ENCODE assay signal across 20 cellular contexts in the genomic region with DNA sequence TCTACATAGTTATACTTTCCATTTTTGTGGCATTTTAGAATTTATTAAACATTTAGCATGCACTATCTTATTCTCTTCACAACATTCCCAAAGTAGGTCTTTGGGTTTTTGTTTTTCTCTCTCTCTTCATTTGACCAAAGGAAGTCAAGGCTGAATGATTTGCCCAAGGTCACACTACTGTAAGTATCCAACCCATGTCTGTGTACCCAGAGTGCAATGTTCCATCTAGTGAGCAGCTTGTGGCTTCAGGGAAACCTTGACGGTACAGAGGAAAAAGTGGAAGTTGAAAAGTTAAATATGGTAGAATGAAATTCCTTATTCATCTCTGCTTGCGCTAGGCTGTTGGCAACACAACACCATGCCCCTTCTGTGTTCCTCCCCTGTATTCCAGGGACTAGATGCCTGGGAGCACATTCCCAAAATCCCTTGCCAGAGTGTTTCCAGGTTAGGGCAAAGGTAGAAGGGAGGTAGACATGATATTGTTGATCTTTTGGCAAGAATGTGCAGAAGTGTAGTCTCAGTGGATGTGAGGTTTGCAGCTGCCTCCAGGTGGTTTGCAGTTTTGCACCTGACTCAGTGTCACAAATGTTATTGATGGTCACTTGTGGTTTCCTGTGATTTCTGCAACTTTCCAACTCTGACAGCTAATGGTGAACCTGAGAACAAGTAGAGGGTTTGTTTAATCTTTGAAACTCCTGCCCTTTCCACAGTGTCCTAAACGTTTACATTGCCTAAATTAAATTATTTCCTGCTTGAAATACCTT.
DNase-seq lines count a peak whose midpoint lies in the region; ATAC-seq, FAIRE-seq and TF ChIP-seq lines count a peak whose summit lies in the region.
"Had no signal": no experiment of that assay in that cellular context is flagged by ENCODE, and none has a peak within 500 bp of the region (broad histone marks: within the 10 kb centered on the region; RNA-seq: fewer than 3 reads in every experiment).

No MANE protein-coding gene starts in this region.

- TF ChIP-seq CTCF in MM.1S (IDR thresholded peaks at IDR 0.05; ENCODE audit: low read length) (no peak), WTC11 (IDR thresholded peaks at IDR 0.05) (no peak)

- H4K20me1 ChIP-seq in BLaER1 treated with 17β-estradiol and CSF1 and Interleukin-3, amounts not matched to agents 10 nM and 100 nM: no peaks in the 10 kb centered on the region
- H4K20me1 ChIP-seq in MM.1S (ENCODE audit: insufficient read depth, low read length): no peaks in the 10 kb centered on the region

- peaks cover 34% of the 10 kb centered on the region for H3K36me3 Mint-ChIP-seq in WTC11
- H3K36me3 Mint-ChIP-seq: CD4-positive, alpha-beta memory T cell had no signal

- no peak overlapping the region for H2AFZ ChIP-seq in MM.1S (ENCODE audit: low read length)
- H2AFZ ChIP-seq: GM23338 had no signal

- CTCF ChIA-PET in WTC11 (lab: Charles Lee): no interaction called here

- no peak for ATAC-seq in GM18517 (IDR thresholded peaks at IDR 0.05; ENCODE audit: unreplicated experiment)
- no peak for ATAC-seq in WTC11
- ATAC-seq: GM12878, GM23338, HCT116 had no signal

- H3K79me2 ChIP-seq in MM.1S (ENCODE audit: low read length): no peaks in the 10 kb centered on the region

- no peak overlapping the region for H3K4me3 Mint-ChIP-seq in WTC11
- H3K4me3 Mint-ChIP-seq: CD4-positive, alpha-beta memory T cell; GM23338; H9 had no signal

- peak; percentile 48 for FAIRE-seq in GM12892 (lab: Jason Lieb, UNC)
- FAIRE-seq: G401.6, GM12878, GM18507, GM19239 had no signal

- no peak overlapping the region for H3K4me3 ChIP-seq in BLaER1 treated with 17β-estradiol and CSF1 and Interleukin-3, amounts not matched to agents 10 nM and 100 nM
- H3K4me3 ChIP-seq in MM.1S (ENCODE audit: low read length): no peak overlapping the region
- H3K4me3 ChIP-seq: GM12878, GM23338 had no signal

- TF ChIP-seq POLR2A in GM12892 (IDR thresholded peaks at IDR 0.05; ENCODE audit: low read depth, low read length): no peak

- H3K36me3 ChIP-seq in BLaER1 treated with 17β-estradiol and CSF1 and Interleukin-3, amounts not matched to agents 10 nM and 100 nM: no peaks in the 10 kb centered on the region
- no peaks in the 10 kb centered on the region for H3K36me3 ChIP-seq in MM.1S (replicated peaks; ENCODE audit: insufficient read depth, low read length)

- H3F3A ChIP-seq in MM.1S (ENCODE audit: insufficient read depth, low read length): peaks cover 13% of the 10 kb centered on the region

- H3K4me1 ChIP-seq in BLaER1 treated with 17β-estradiol and CSF1 and Interleukin-3, amounts not matched to agents 10 nM and 100 nM: peaks cover 0 to 10% (median 7%) of the 10 kb centered on the region in 10 experiments; a peak in 13 of 20 replicates
- peaks cover 15% of the 10 kb centered on the region for H3K4me1 ChIP-seq in MM.1S (ENCODE audit: low read length)

- POLR2A ChIA-PET in WTC11 (lab: Charles Lee): no interaction called here

- H3K9me3 Mint-ChIP-seq in WTC11: peaks cover 49% of the 10 kb centered on the region

- H3K4me2 ChIP-seq in BLaER1 treated with 17β-estradiol and CSF1 and Interleukin-3, amounts not matched to agents 10 nM and 100 nM: peak overlapping the region in 9 of 11 experiments; percentile 4 to 53 (median 44); a peak in 15 of 22 replicates
- peak overlapping the region; percentile 11; the same call in 1 of the 2 replicates for H3K4me2 ChIP-seq in MM.1S (ENCODE audit: low read depth, low read length)
- H3K4me2 ChIP-seq: GM23338 had no signal

- no peak for DNase-seq in GM12892 (ENCODE audit: insufficient read length)
- peak; percentile 77 for DNase-seq in MM.1S
- DNase-seq in RPMI8226: peak; percentile 20
- no peak for DNase-seq in dedifferentiated amniotic fluid mesenchymal stem cell (ENCODE audit: extremely low spot score)
- no peak for DNase-seq in epidermal melanocyte (ENCODE audit: insufficient read length, low spot score)
- DNase-seq in WTC11 (ENCODE audit: low spot score): no peak
- DNase-seq: Calu3; CD4-positive, alpha-beta memory T cell; COR-L47; DMS153; DND-41; H9 had no signal

- H3K9me2 ChIP-seq in MM.1S (replicated peaks; ENCODE audit: insufficient read depth, low read length): no peaks in the 10 kb centered on the region

- H3K4me1 Mint-ChIP-seq in WTC11: peaks cover 3% of the 10 kb centered on the region; the same call in 1 of the 2 replicates
- H3K4me1 Mint-ChIP-seq: CD4-positive, alpha-beta memory T cell; GM23338; H9 had no signal

- no peaks in the 10 kb centered on the region for H3K27me3 Mint-ChIP-seq in WTC11 (ENCODE audit: low read depth)
- H3K27me3 Mint-ChIP-seq: CD4-positive, alpha-beta memory T cell had no signal

- no peaks in the 10 kb centered on the region for H3K27me3 ChIP-seq in BLaER1 treated with 17β-estradiol and CSF1 and Interleukin-3, amounts not matched to agents 10 nM and 100 nM
- H3K27me3 ChIP-seq in MM.1S (replicated peaks; ENCODE audit: insufficient read depth, low read length): no peaks in the 10 kb centered on the region

- H3K9me3 ChIP-seq in BLaER1 treated with 17β-estradiol and CSF1 and Interleukin-3, amounts not matched to agents 10 nM and 100 nM (replicated peaks in 1 of 11): peaks cover 16 to 23% (median 22%) of the 10 kb centered on the region in 11 experiments; a peak in 20 of 22 replicates
- no peaks in the 10 kb centered on the region for H3K9me3 ChIP-seq in MM.1S (replicated peaks; ENCODE audit: insufficient read depth, low read length)

- H3K9ac ChIP-seq in BLaER1 treated with 17β-estradiol and CSF1 and Interleukin-3, amounts not matched to agents 10 nM and 100 nM: no peak overlapping the region
- no peak overlapping the region for H3K9ac ChIP-seq in MM.1S (ENCODE audit: low read length)

- H3K27ac ChIP-seq in BLaER1 treated with 17β-estradiol and CSF1 and Interleukin-3, amounts not matched to agents 10 nM and 100 nM: no peak overlapping the region
- H3K27ac ChIP-seq in MM.1S (ENCODE audit: low read length): peak overlapping the region; percentile 33; the same call in 1 of the 2 replicates

- H3K27ac Mint-ChIP-seq in WTC11: no peak overlapping the region
- H3K27ac Mint-ChIP-seq: CD4-positive, alpha-beta memory T cell; GM23338; H9 had no signal

TF ChIP-seq in WTC11, 78 proteins besides CTCF, POLR2A, EP300 and RAD21:
- TF ChIP-seq ZNF138 (CRISPR knock-in tag; conservative IDR thresholded peaks at IDR 0.05) (no peak), NFE2L1 (CRISPR knock-in tag; IDR thresholded peaks at IDR 0.05) (no peak), ZNF416 (CRISPR knock-in tag; IDR thresholded peaks at IDR 0.05) (no peak), TCF7 (CRISPR knock-in tag; IDR thresholded peaks at IDR 0.05; ENCODE audit: low read depth) (no peak), JUN (CRISPR knock-in tag; IDR thresholded peaks at IDR 0.05) (no peak), ELF4 (CRISPR knock-in tag; IDR thresholded peaks at IDR 0.05; ENCODE audit: low read depth) (no peak), MYBL2 (CRISPR knock-in tag; IDR thresholded peaks at IDR 0.05) (no peak), ZNF219 (CRISPR knock-in tag; IDR thresholded peaks at IDR 0.05; ENCODE audit: borderline replicate concordance) (no peak), IRF2 (CRISPR knock-in tag; IDR thresholded peaks at IDR 0.05; ENCODE audit: borderline replicate concordance, low read depth) (no peak)
- TF ChIP-seq, protein P1, sequence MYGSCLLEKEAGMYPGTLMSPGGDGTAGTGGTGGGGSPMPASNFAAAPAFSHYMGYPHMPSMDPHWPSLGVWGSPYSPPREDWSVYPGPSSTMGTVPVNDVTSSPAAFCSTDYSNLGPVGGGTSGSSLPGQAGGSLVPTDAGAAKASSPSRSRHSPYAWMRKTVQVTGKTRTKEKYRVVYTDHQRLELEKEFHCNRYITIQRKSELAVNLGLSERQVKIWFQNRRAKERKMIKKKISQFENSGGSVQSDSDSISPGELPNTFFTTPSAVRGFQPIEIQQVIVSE (CRISPR knock-in tag; IDR thresholded peaks at IDR 0.05; ENCODE audit: borderline replicate concordance): no peak
- TF ChIP-seq, protein P2, sequence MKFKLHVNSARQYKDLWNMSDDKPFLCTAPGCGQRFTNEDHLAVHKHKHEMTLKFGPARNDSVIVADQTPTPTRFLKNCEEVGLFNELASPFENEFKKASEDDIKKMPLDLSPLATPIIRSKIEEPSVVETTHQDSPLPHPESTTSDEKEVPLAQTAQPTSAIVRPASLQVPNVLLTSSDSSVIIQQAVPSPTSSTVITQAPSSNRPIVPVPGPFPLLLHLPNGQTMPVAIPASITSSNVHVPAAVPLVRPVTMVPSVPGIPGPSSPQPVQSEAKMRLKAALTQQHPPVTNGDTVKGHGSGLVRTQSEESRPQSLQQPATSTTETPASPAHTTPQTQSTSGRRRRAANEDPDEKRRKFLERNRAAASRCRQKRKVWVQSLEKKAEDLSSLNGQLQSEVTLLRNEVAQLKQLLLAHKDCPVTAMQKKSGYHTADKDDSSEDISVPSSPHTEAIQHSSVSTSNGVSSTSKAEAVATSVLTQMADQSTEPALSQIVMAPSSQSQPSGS (CRISPR knock-in tag; IDR thresholded peaks at IDR 0.05; ENCODE audit: borderline replicate concordance, low read depth): no peak
- TF ChIP-seq, protein P3, sequence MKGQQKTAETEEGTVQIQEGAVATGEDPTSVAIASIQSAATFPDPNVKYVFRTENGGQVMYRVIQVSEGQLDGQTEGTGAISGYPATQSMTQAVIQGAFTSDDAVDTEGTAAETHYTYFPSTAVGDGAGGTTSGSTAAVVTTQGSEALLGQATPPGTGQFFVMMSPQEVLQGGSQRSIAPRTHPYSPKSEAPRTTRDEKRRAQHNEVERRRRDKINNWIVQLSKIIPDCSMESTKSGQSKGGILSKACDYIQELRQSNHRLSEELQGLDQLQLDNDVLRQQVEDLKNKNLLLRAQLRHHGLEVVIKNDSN (CRISPR knock-in tag; IDR thresholded peaks at IDR 0.05): no peak
- TF ChIP-seq, protein P4, sequence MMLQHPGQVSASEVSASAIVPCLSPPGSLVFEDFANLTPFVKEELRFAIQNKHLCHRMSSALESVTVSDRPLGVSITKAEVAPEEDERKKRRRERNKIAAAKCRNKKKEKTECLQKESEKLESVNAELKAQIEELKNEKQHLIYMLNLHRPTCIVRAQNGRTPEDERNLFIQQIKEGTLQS (CRISPR knock-in tag; conservative IDR thresholded peaks at IDR 0.05): no peak

Comparison
In these comparisons a context has a peak if more than half of its experiments do, and no peak if none do; other contexts are left out.
1. DNase-seq: peak in MM.1S (single experiment) and RPMI8226 (single experiment); none in GM12892 (single experiment), dedifferentiated amniotic fluid mesenchymal stem cell (single experiment), epidermal melanocyte (single experiment) and WTC11 (single experiment).